8 cellular contexts compared by ENCODE assay signal in genomic region chr3:158802399-158803023, GRCh38. TPM values are rescaled to one million over a fixed set of nuclear protein-coding genes. Genes with fewer than 3 reads are reported as not detected.
A peak's percentile ranks its signal among the peaks of the same experiment; 100 is the strongest.
DNase-seq lines count a peak whose midpoint lies in the region; ATAC-seq, FAIRE-seq and TF ChIP-seq lines count a peak whose summit lies in the region.

No MANE protein-coding gene starts in this region.

- no peak for TF ChIP-seq RAD21 in HepG2 (CRISPR knock-in tag; IDR thresholded peaks at IDR 0.05)

- H3K4me1 ChIP-seq in ACC112 (ENCODE audit: control insufficient read depth, insufficient read depth, low read length, unreplicated experiment) (peaks cover 29% of the 10 kb centered on the region), OCI-LY1 (ENCODE audit: insufficient read depth, low read length, severe bottlenecking) (peaks cover 35% of the 10 kb centered on the region), HepG2 (ENCODE audit: insufficient read depth, low read length) (peaks cover 23% of the 10 kb centered on the region), thoracic aorta (ENCODE audit: control insufficient read depth in 1 of 2, low read depth in 2 of 2) (peaks cover 7 to 33% of the 10 kb centered on the region in 2 donors)

- H3K9me2 ChIP-seq in OCI-LY1 (ENCODE audit: low read depth, low read length), result no peaks in the 10 kb centered on the region

- H3K27ac ChIP-seq in ACC112 (ENCODE audit: low read depth, low read length) (peak overlapping the region; percentile 26; the same call in 1 of the 2 replicates), OCI-LY1 (ENCODE audit: low read depth, low read length, poor library complexity, severe bottlenecking) (no peak overlapping the region), HepG2 (ENCODE audit: extremely low read length, insufficient read depth, low read length) (peak overlapping the region; percentile 43), thoracic aorta (peak overlapping the region; percentile 76 to 83)

- no peaks in the 10 kb centered on the region for H3F3A ChIP-seq in OCI-LY1 (ENCODE audit: insufficient read depth, low read length)

- peak; percentile 18 for FAIRE-seq in HepG2 (lab: Jason Lieb, UNC)

- no peak for TF ChIP-seq CTCF in OCI-LY1 (IDR thresholded peaks at IDR 0.05; ENCODE audit: low read length)
- no peak for TF ChIP-seq CTCF in cardiac fibroblast (IDR thresholded peaks at IDR 0.05; ENCODE audit: low read depth, low read length)
- no peak for TF ChIP-seq CTCF in HepG2 (CRISPR knock-in tag; IDR thresholded peaks at IDR 0.05)
- TF ChIP-seq CTCF in thoracic aorta (IDR thresholded peaks at IDR 0.05), result no peak

- TF ChIP-seq EP300 in HepG2 (IDR thresholded peaks at IDR 0.05; ENCODE audit: low read depth in 2 of 2, low read length in 2 of 2) (no peak), HepG2 (CRISPR knock-in tag; IDR thresholded peaks at IDR 0.05; ENCODE audit: borderline replicate concordance) (no peak)

- H3K9ac ChIP-seq in OCI-LY1 (ENCODE audit: low read length) (peak overlapping the region; percentile 72), HepG2 (ENCODE audit: insufficient read depth, low read depth, low read length) (peak overlapping the region; percentile 70)

- H3K4me3 ChIP-seq in ACC112 (ENCODE audit: low read depth, low read length) (peak overlapping the region; percentile 84), OCI-LY1 (ENCODE audit: low read depth, low read length, poor library complexity, severe bottlenecking) (peak overlapping the region; percentile 75), cardiac fibroblast (replicated peaks in 1 of 2; ENCODE audit: low read depth in 2 of 2, low read length in 2 of 2) (peak overlapping the region; percentile 78 to 84), HepG2 (replicated peaks in 1 of 3; ENCODE audit: insufficient read depth in 1 of 3, low read depth in 2 of 3, low read length in 3 of 3) (peak overlapping the region; percentile 67 to 92 (median 84)), thoracic aorta (peak overlapping the region; percentile 96)

- H3K36me3 ChIP-seq in ACC112 (ENCODE audit: insufficient read depth, low read length), result peaks cover 6% of the 10 kb centered on the region
- H3K36me3 ChIP-seq in OCI-LY1 (ENCODE audit: insufficient read depth, low read length), result peaks cover 32% of the 10 kb centered on the region
- H3K36me3 ChIP-seq in HepG2 (replicated peaks in 1 of 2; ENCODE audit: control insufficient read depth in 1 of 2, insufficient read depth in 2 of 2, low read length in 2 of 2), result no peaks in the 10 kb centered on the region; a peak in 1 of 5 replicates
- H3K36me3 ChIP-seq in thoracic aorta, result peaks cover 2% of the 10 kb centered on the region

- H2AFZ ChIP-seq in ACC112 (ENCODE audit: low read length, unreplicated experiment) (peak overlapping the region; percentile 25), OCI-LY1 (ENCODE audit: low read length) (peak overlapping the region; percentile 4), HepG2 (ENCODE audit: low read length) (peak overlapping the region; percentile 71)

- H4K20me1 ChIP-seq in OCI-LY1 (ENCODE audit: insufficient read depth, low read length), result no peaks in the 10 kb centered on the region
- H4K20me1 ChIP-seq in HepG2 (ENCODE audit: insufficient read depth, low read length), result no peaks in the 10 kb centered on the region

- H3K4me2 ChIP-seq in OCI-LY1 (ENCODE audit: low read length) (peak overlapping the region; percentile 86), HepG2 (ENCODE audit: low read depth, low read length) (peak overlapping the region; percentile 88)

- in situ Hi-C loops in HepG2 (cut with HindIII; ENCODE audit: extremely low pct_ligation_motif_present, low pct_unique_long_range_greater_than_20kb), result no loop called here

- H3K27me3 ChIP-seq in ACC112 (ENCODE audit: insufficient read depth, low read length) (no peaks in the 10 kb centered on the region), OCI-LY1 (ENCODE audit: insufficient read depth, low read length) (no peaks in the 10 kb centered on the region), HepG2 (ENCODE audit: control insufficient read depth in 1 of 2, insufficient read depth in 2 of 2, low read length in 2 of 2) (no peaks in the 10 kb centered on the region), thoracic aorta (replicated peaks; ENCODE audit: insufficient read depth) (no peaks in the 10 kb centered on the region)

- WGBS in HepG2 (ENCODE audit: low lambda C conversion rate), result 21% methylated on average over 12 of the region's 23 CpGs

- POLR2A ChIA-PET in HepG2 (lab: Yijun Ruan, JAX), result interaction anchor here (1.2 to 1.9 kb wide), 2 partner anchors 11 to 76 kb away, joined by 4 to 5 read pairs; no protein-coding TSS in a partner anchor

- CTCF ChIA-PET in HepG2 (lab: Yijun Ruan, JAX; ENCODE audit: low intra/inter-chr PET ratio, low total read pairs), result no interaction called here

- DNase-seq in cardiac fibroblast (ENCODE audit: low read depth in 2 of 2), result no peak
- no peak for DNase-seq in HepG2 (ENCODE audit: low spot score)
- no peak for DNase-seq in thoracic aorta (ENCODE audit: low spot score)
- DNase-seq in NCI-H2196 treated with DMSO at 0.1 percent for 48 hours (lab: John Stamatoyannopoulos, UW; ENCODE audit: unreplicated experiment), result no peak

- intact Hi-C loops in HepG2 (cut with micrococcal nuclease; ENCODE audit: unreplicated experiment), result loop anchor here (5.0 kb wide), 1 partner anchor 160 kb away; the partner anchor contains the start of gene GFM1

- TF ChIP-seq POLR2A in HepG2 (IDR thresholded peaks at IDR 0.05; ENCODE audit: insufficient read depth in 1 of 2, low read depth in 2 of 2, low read length in 2 of 2), result no peak

- peak; percentile 37 for ATAC-seq in GM18502 (IDR thresholded peaks at IDR 0.05; ENCODE audit: poor library complexity, unreplicated experiment)
- peak; percentile 34 for ATAC-seq in HG02885 (IDR thresholded peaks at IDR 0.05; ENCODE audit: poor library complexity, unreplicated experiment)
- peak; percentile 69 for ATAC-seq in HepG2
- no peak for ATAC-seq in thoracic aorta (ENCODE audit: insufficient number of reproducible peaks, low FRiP score, low read depth)

- no TSS peak for BruUV-seq in HepG2 (replicated peaks; lab: Mats Ljungman, UMichigan)

- H3K79me2 ChIP-seq in ACC112 (ENCODE audit: control insufficient read depth, insufficient read depth, low read length, unreplicated experiment), result peaks cover 10% of the 10 kb centered on the region
- peaks cover 32% of the 10 kb centered on the region for H3K79me2 ChIP-seq in OCI-LY1 (ENCODE audit: insufficient read depth, low read length)
- no peaks in the 10 kb centered on the region for H3K79me2 ChIP-seq in HepG2 (ENCODE audit: insufficient read depth, low read length)

- H3K9me3 ChIP-seq in OCI-LY1 (ENCODE audit: low read length) (no peaks in the 10 kb centered on the region), HepG2 (ENCODE audit: low read length) (no peaks in the 10 kb centered on the region), thoracic aorta (no peaks in the 10 kb centered on the region)

TF ChIP-seq in HepG2, 621 proteins besides CTCF, POLR2A, EP300 and RAD21 (continues in another document):
- TF ChIP-seq NAIF1 (CRISPR knock-in tag; IDR thresholded peaks at IDR 0.05; ENCODE audit: borderline replicate concordance) (peak; percentile 2; the same call in 1 of the 2 replicates), REL (CRISPR knock-in tag; conservative IDR thresholded peaks at IDR 0.05) (no peak)
- TF ChIP-seq, protein P1, sequence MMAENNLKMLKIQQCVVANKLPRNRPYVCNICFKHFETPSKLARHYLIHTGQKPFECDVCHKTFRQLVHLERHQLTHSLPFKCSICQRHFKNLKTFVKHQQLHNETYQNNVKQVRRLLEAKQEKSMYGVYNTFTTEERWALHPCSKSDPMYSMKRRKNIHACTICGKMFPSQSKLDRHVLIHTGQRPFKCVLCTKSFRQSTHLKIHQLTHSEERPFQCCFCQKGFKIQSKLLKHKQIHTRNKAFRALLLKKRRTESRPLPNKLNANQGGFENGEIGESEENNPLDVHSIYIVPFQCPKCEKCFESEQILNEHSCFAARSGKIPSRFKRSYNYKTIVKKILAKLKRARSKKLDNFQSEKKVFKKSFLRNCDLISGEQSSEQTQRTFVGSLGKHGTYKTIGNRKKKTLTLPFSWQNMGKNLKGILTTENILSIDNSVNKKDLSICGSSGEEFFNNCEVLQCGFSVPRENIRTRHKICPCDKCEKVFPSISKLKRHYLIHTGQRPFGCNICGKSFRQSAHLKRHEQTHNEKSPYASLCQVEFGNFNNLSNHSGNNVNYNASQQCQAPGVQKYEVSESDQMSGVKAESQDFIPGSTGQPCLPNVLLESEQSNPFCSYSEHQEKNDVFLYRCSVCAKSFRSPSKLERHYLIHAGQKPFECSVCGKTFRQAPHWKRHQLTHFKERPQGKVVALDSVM (CRISPR knock-in tag; IDR thresholded peaks at IDR 0.05), result peak; percentile 97

RNA-seq across cellular contexts. Expression of gene MFSD1, which starts 0.7 kb away (rescaled TPM):
- total RNA-seq in HepG2 (2016; rRNA removed; fragmentation: Illumina TruSeq; extraction: Trizol), result 22.2 and 37.9 TPM in 2 replicates
- total RNA-seq in HepG2 (2016; cell fraction: cytosol; rRNA removed; fragmentation: Illumina TruSeq; extraction: Trizol; ENCODE audit: low read depth), result 3.8 and 4.9 TPM in 2 replicates
- 21.6 and 36.2 TPM in 2 replicates for total RNA-seq in HepG2 (2016; cell fraction: insoluble cytoplasmic fraction; rRNA removed; fragmentation: Illumina TruSeq; extraction: Trizol)
- 10.8 and 12.8 TPM in 2 replicates for total RNA-seq in HepG2 (2016; cell fraction: membrane; rRNA removed; fragmentation: Illumina TruSeq; extraction: Trizol)
- 33.7 and 34.4 TPM in 2 replicates for total RNA-seq in HepG2 (2016; cell fraction: nucleus; rRNA removed; fragmentation: Illumina TruSeq; extraction: Trizol)
- 14.1 and 17.3 TPM in 2 replicates for polyA plus RNA-seq in HepG2 (2011; rRNA removed)
- polyA plus RNA-seq in HepG2 (2011; cell fraction: cytosol; rRNA removed), result 12.4 and 18.8 TPM in 2 replicates
- 6.1 and 11.0 TPM in 2 replicates for polyA plus RNA-seq in HepG2 (2011; cell fraction: nucleus; rRNA removed)
- 12.0 TPM in 2 replicates for polyA plus RNA-seq in HepG2 (2012)
- 3.1 and 3.5 TPM in 2 replicates for polyA plus RNA-seq in HepG2 (2016; cell fraction: cytosol; fragmentation: Illumina TruSeq; extraction: Trizol; ENCODE audit: low read depth)
- polyA plus RNA-seq in HepG2 (2016; cell fraction: insoluble cytoplasmic fraction; fragmentation: Illumina TruSeq; extraction: Trizol; ENCODE audit: low read depth), result 14.9 and 17.8 TPM in 2 replicates
- polyA plus RNA-seq in HepG2 (2016; cell fraction: membrane; fragmentation: Illumina TruSeq; extraction: Trizol; ENCODE audit: low read depth), result 6.8 and 8.3 TPM in 2 replicates
- 32.0 and 32.3 TPM in 2 replicates for polyA plus RNA-seq in HepG2 (2016; cell fraction: nucleus; fragmentation: Illumina TruSeq; extraction: Trizol; ENCODE audit: insufficient read depth, low read depth)
- polyA minus RNA-seq in HepG2 (2011; rRNA and poly(A)+ RNA removed; ENCODE audit: low replicate concordance), result 33.8 and 90.6 TPM in 2 replicates
- 8.3 and 9.5 TPM in 2 replicates for polyA minus RNA-seq in HepG2 (2011; cell fraction: cytosol; rRNA and poly(A)+ RNA removed)
- polyA minus RNA-seq in HepG2 (2011; cell fraction: nucleus; rRNA and poly(A)+ RNA removed), result 26.8 and 27.5 TPM in 2 replicates
- 100 to 1,000 TPM; 114 to 128 TPM for total RNA-seq in thoracic aorta

Comparison
In these comparisons a context has a peak if more than half of its experiments do, and no peak if none do; other contexts are left out.
1. H2AFZ ChIP-seq: peak in every context shown above with its lines; median percentile 71 in HepG2; 25 in ACC112; 4 in OCI-LY1.